In the genomic region with DNA sequence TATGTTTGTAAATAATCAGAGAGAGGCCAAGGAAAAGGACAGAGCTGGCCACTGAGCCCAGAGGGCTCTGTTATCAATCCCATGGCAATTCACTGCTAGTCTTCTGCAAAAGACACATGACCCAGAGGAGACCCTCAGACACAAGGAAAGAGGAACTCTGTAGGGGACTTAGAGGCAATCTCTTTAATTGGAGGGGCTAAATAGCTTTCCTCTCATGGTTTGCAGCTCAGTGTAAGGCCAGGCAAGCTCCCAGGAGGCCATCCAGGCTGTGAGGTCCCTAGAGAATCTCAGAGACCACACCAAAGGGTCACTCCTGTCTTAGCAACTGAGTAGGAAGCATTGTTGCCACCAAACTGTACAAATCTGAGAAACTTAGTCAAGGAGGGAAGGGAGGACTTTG, we compare ENCODE assay signal across 9 cellular contexts. TPM values are rescaled to one million over a fixed set of nuclear protein-coding genes. Genes with fewer than 3 reads are reported as not detected.
DNase-seq lines count a peak whose midpoint lies in the region; ATAC-seq, FAIRE-seq and TF ChIP-seq lines count a peak whose summit lies in the region.
"Had no signal": no experiment of that assay in that cellular context is flagged by ENCODE, and none has a peak within 500 bp of the region (broad histone marks: within the 10 kb centered on the region; RNA-seq: fewer than 3 reads in every experiment).

No MANE protein-coding gene starts in this region.

- intact Hi-C loops in pancreas (cut with DNase I): no loop called here

- peaks cover 25 to 29% (median 26%) of the 10 kb centered on the region in 3 donors for H3K4me1 Mint-ChIP-seq in CD8-positive, alpha-beta memory T cell
- H3K4me1 Mint-ChIP-seq in mesothelial cell of epicardium: no peaks in the 10 kb centered on the region

- DNase-seq in CD8-positive, alpha-beta memory T cell: no peak
- no peak for DNase-seq in pancreas
- no peak for DNase-seq in GM20000 (ENCODE audit: low spot score)
- DNase-seq in mesothelial cell of epicardium (ENCODE audit: low spot score in 2 of 2, unreplicated experiment in 2 of 2): no peak
- DNase-seq: mesendoderm had no signal

- POLR2A ChIA-PET in CD8-positive, alpha-beta memory T cell (lab: Charles Lee): interaction anchor here (0.7 to 1.0 kb wide), 3 partner anchors 9 to 174 kb away, joined by 3 to 4 read pairs (median 3); no protein-coding TSS in a partner anchor

- H3K36me3 ChIP-seq in CD8-positive, alpha-beta memory T cell (ENCODE audit: insufficient read depth, low read length): no peaks in the 10 kb centered on the region
- no peaks in the 10 kb centered on the region for H3K36me3 ChIP-seq in duodenal mucosa (ENCODE audit: control insufficient read depth in 1 of 2, insufficient read depth in 2 of 2, low read length in 2 of 2)
- no peaks in the 10 kb centered on the region for H3K36me3 ChIP-seq in pancreas

- no peak for TF ChIP-seq CTCF in pancreas (IDR thresholded peaks at IDR 0.05)
- TF ChIP-seq CTCF in GM20000 (IDR thresholded peaks at IDR 0.05; ENCODE audit: extremely low read depth, missing control alignments): no peak
- no peak for TF ChIP-seq CTCF in mesothelial cell of epicardium (IDR thresholded peaks at IDR 0.05; ENCODE audit: unreplicated experiment)

- no peaks in the 10 kb centered on the region for H3K27me3 ChIP-seq in CD8-positive, alpha-beta memory T cell (ENCODE audit: insufficient read depth, low read length, poor library complexity, severe bottlenecking)
- H3K27me3 ChIP-seq in duodenal mucosa (ENCODE audit: control insufficient read depth in 1 of 2, insufficient read depth in 2 of 2, low read length in 2 of 2) (no peaks in the 10 kb centered on the region), pancreas (no peaks in the 10 kb centered on the region)

- peak overlapping the region; percentile 22 to 24 for H3K9ac ChIP-seq in duodenal mucosa (ENCODE audit: low read depth in 1 of 2, low read length in 2 of 2)

- no peak overlapping the region for H3K27ac ChIP-seq in CD8-positive, alpha-beta memory T cell (ENCODE audit: low read depth, low read length)
- peak overlapping the region; percentile 63 for H3K27ac ChIP-seq in duodenal mucosa (ENCODE audit: low read depth, low read length)
- peak overlapping the region in 3 of 4 donors; percentile 64 to 86 (median 84) for H3K27ac ChIP-seq in pancreas

- CTCF ChIA-PET in CD8-positive, alpha-beta memory T cell (lab: Charles Lee): interaction anchor here (1.4 to 2.2 kb wide), 3 partner anchors 117 to 229 kb away, joined by 3 to 7 read pairs (median 4); partner anchors contain the start of gene TAP2

- H3K4me3 ChIP-seq in CD8-positive, alpha-beta memory T cell (ENCODE audit: low read length): peak overlapping the region; percentile 43
- H3K4me3 ChIP-seq in duodenal mucosa (ENCODE audit: low read depth in 1 of 2, low read length in 2 of 2): no peak overlapping the region
- H3K4me3 ChIP-seq in pancreas: peak overlapping the region in 1 of 4 donors; percentile 24

- no peaks in the 10 kb centered on the region for H3K9me3 Mint-ChIP-seq in CD8-positive, alpha-beta memory T cell
- H3K9me3 Mint-ChIP-seq in mesothelial cell of epicardium: no peaks in the 10 kb centered on the region

- ATAC-seq in HG03460 (IDR thresholded peaks at IDR 0.05; ENCODE audit: unreplicated experiment) (peak; percentile 8), pancreas (peak in 3 of 4 donors; percentile 5 to 20 (median 8)), GM19395 (IDR thresholded peaks at IDR 0.05; ENCODE audit: unreplicated experiment) (no peak), GM21360 (IDR thresholded peaks at IDR 0.05; ENCODE audit: unreplicated experiment) (no peak)

- no peak for FAIRE-seq in pancreas (lab: Jason Lieb, UNC)

- no peaks in the 10 kb centered on the region for H3K36me3 Mint-ChIP-seq in CD8-positive, alpha-beta memory T cell
- H3K36me3 Mint-ChIP-seq in mesothelial cell of epicardium: no peaks in the 10 kb centered on the region

- H3K27me3 Mint-ChIP-seq in CD8-positive, alpha-beta memory T cell: peaks cover 5 to 6% of the 10 kb centered on the region in 2 donors
- peaks cover 59% of the 10 kb centered on the region for H3K27me3 Mint-ChIP-seq in mesothelial cell of epicardium (ENCODE audit: low read depth)

- no peaks in the 10 kb centered on the region for H3K9me3 ChIP-seq in CD8-positive, alpha-beta memory T cell (ENCODE audit: low read length)
- no peaks in the 10 kb centered on the region for H3K9me3 ChIP-seq in duodenal mucosa (ENCODE audit: control insufficient read depth in 1 of 2, low read length in 2 of 2)
- H3K9me3 ChIP-seq in pancreas: no peaks in the 10 kb centered on the region

- H3K4me1 ChIP-seq in CD8-positive, alpha-beta memory T cell (ENCODE audit: insufficient read depth, low read length): peaks cover 18% of the 10 kb centered on the region
- H3K4me1 ChIP-seq in duodenal mucosa (ENCODE audit: control insufficient read depth in 1 of 2, insufficient read depth in 2 of 2, low read length in 2 of 2) (peaks cover 16 to 22% of the 10 kb centered on the region in 2 donors), pancreas (peaks cover 0 to 11% (median 9%) of the 10 kb centered on the region in 3 donors)

- H3K4me3 Mint-ChIP-seq in CD8-positive, alpha-beta memory T cell: peak overlapping the region; percentile 36 to 91 (median 80)
- no peak overlapping the region for H3K4me3 Mint-ChIP-seq in mesothelial cell of epicardium

- H3K27ac Mint-ChIP-seq in CD8-positive, alpha-beta memory T cell: peak overlapping the region in 6 of 8 donors; percentile 46 to 96 (median 80)
- no peak overlapping the region for H3K27ac Mint-ChIP-seq in mesothelial cell of epicardium

RNA-seq across cellular contexts. Expression of gene HLA-DOA, which starts 10.0 kb away (rescaled TPM):
- 1 to 10 TPM; 6.7 to 6.9 TPM for total RNA-seq in CD8-positive, alpha-beta memory T cell
- polyA plus RNA-seq in CD8-positive, alpha-beta memory T cell: 12.0 TPM
- total RNA-seq in pancreas (10 to 100 TPM in 1 of 6 donors, 1 to 10 TPM in 3, under 1 TPM in 2; 0.60 to 16.5 (median 2.2) TPM), mesothelial cell of epicardium (4.8 to 6.1 TPM (median 5.8 TPM) in 3 replicates)
- under 1 TPM; 0.38 to 0.46 TPM for polyA plus RNA-seq in pancreas

RNA-seq across cellular contexts. Expression of gene BRD2, which starts 51.0 kb away (rescaled TPM):
- 100 to 1,000 TPM; 373 to 387 TPM for total RNA-seq in CD8-positive, alpha-beta memory T cell
- polyA plus RNA-seq in CD8-positive, alpha-beta memory T cell: 89.9 TPM
- total RNA-seq in pancreas (10 to 100 TPM; 50.5 to 98.4 (median 80.2) TPM), mesothelial cell of epicardium (235 to 261 TPM (median 246 TPM) in 3 replicates)
- polyA plus RNA-seq in pancreas: 100 to 1,000 TPM in 1 of 2 donors, 10 to 100 TPM in 1; 94.3 to 128 TPM

RNA-seq across cellular contexts. Expression of gene HLA-DPA1, which starts 54.1 kb away (rescaled TPM):
- 10 to 100 TPM; 69.8 to 71.7 TPM for total RNA-seq in CD8-positive, alpha-beta memory T cell
- 156 TPM for polyA plus RNA-seq in CD8-positive, alpha-beta memory T cell
- total RNA-seq in pancreas (100 to 1,000 TPM in 1 of 6 donors, 10 to 100 TPM in 2, 1 to 10 TPM in 3; 8.7 to 162 (median 13.5) TPM), mesothelial cell of epicardium (2.0 to 2.2 TPM (median 2.0 TPM) in 3 replicates)
- 1 to 10 TPM; 5.5 to 9.1 TPM for polyA plus RNA-seq in pancreas

RNA-seq across cellular contexts. Expression of gene HLA-DPB1, which starts 56.4 kb away (rescaled TPM):
- 10 to 100 TPM; 20.8 to 25.1 TPM for total RNA-seq in CD8-positive, alpha-beta memory T cell
- 178 TPM for polyA plus RNA-seq in CD8-positive, alpha-beta memory T cell
- total RNA-seq in pancreas: 100 to 1,000 TPM in 1 of 6 donors, 10 to 100 TPM in 5; 11.8 to 156 (median 23.3) TPM
- 10 to 100 TPM; 16.7 to 20.8 TPM for polyA plus RNA-seq in pancreas
- total RNA-seq in mesothelial cell of epicardium: 12.0 to 12.7 TPM (median 12.0 TPM) in 3 replicates

Comparison
In these comparisons a context has a peak if more than half of its experiments do, and no peak if none do; other contexts are left out.
1. ATAC-seq: peak in HG03460 (single experiment) and pancreas (3 of 4); none in GM19395 (single experiment) and GM21360 (single experiment).